Comparison of ENCODE assay signal across 1 cellular context in genomic region chr16:69466547-69466946, GRCh38.
TF ChIP-seq lines count a peak whose summit lies in the region.

No MANE protein-coding gene starts in this region.

TF ChIP-seq in endothelial cell of umbilical vein, 7 proteins besides CTCF, POLR2A, EP300 and RAD21:
- peak; percentile 92 for TF ChIP-seq GATA2 (IDR thresholded peaks at IDR 0.05; ENCODE audit: insufficient read depth, insufficient read length, low read depth, low read length)
- no peak for TF ChIP-seq POLR2AphosphoS5 (IDR thresholded peaks at IDR 0.05; ENCODE audit: insufficient read depth, low read depth, low read length)
- peak; percentile 15 for TF ChIP-seq FOS (IDR thresholded peaks at IDR 0.05; ENCODE audit: borderline replicate concordance, insufficient read depth, low read length)
TF ChIP-seq in endothelial cell of umbilical vein: peak in this region for 2.
